ENCODE assay signal across 1 cellular context in genomic region chr3:190863119-190863465, GRCh38.
TF ChIP-seq lines count a peak whose summit lies in the region.

No MANE protein-coding gene starts in this region.

TF ChIP-seq in WTC11, 78 proteins besides CTCF, POLR2A, EP300 and RAD21 (continued from another document):
- no peak for TF ChIP-seq AFF4 (CRISPR knock-in tag; IDR thresholded peaks at IDR 0.05; ENCODE audit: borderline replicate concordance)
- TF ChIP-seq ZSCAN18 (CRISPR knock-in tag; IDR thresholded peaks at IDR 0.05): no peak
- no peak for TF ChIP-seq ZNF317 (CRISPR knock-in tag; IDR thresholded peaks at IDR 0.05; ENCODE audit: borderline replicate concordance, low read depth)
- TF ChIP-seq ZNF396 (CRISPR knock-in tag; IDR thresholded peaks at IDR 0.05; ENCODE audit: borderline replicate concordance): no peak
- TF ChIP-seq ZNF232 (CRISPR knock-in tag; IDR thresholded peaks at IDR 0.05): no peak
- no peak for TF ChIP-seq SOX15 (CRISPR knock-in tag; IDR thresholded peaks at IDR 0.05)
- no peak for TF ChIP-seq TEAD1 (CRISPR knock-in tag; IDR thresholded peaks at IDR 0.05)
- TF ChIP-seq MAX (CRISPR knock-in tag; IDR thresholded peaks at IDR 0.05): no peak
- TF ChIP-seq, protein P1, sequence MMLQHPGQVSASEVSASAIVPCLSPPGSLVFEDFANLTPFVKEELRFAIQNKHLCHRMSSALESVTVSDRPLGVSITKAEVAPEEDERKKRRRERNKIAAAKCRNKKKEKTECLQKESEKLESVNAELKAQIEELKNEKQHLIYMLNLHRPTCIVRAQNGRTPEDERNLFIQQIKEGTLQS (CRISPR knock-in tag; conservative IDR thresholded peaks at IDR 0.05): no peak
- TF ChIP-seq HMGA2 (CRISPR knock-in tag; IDR thresholded peaks at IDR 0.05): no peak
